ENCODE assay signal across 19 cellular contexts in the genomic region with DNA sequence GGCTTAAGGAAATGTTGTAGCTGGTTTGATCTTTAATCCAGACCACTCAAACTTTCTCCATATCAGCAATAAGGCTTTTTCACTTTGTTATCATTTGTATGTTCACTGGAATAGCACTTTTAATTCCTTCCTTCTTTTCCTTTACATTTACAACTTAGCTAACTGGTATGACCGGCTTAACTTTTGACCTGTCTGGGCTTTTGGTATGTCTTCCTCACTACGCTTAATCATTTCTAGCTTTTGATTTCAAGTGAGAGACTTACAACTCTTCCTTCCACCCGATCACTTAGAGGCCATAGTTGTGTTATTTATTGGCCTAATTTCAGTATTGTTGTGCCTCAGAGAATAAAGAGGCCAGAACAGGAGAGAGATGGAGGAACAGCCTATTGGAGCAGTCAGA.
"Had no signal": no experiment of that assay in that cellular context is flagged by ENCODE, and none has a peak within 500 bp of the region (broad histone marks: within the 10 kb centered on the region; RNA-seq: fewer than 3 reads in every experiment).

No MANE protein-coding gene starts in this region.

- H3K9me3 ChIP-seq: SJCRH30 had no signal

- H3K36me3 ChIP-seq: SJCRH30 had no signal

- DNase-seq: KBM-7, MV-4-11, NCI-H1048, NCI-H1105, NCI-H1417, NCI-H1436 treated with DMSO at 0.1 percent for 48 hours, NCI-H1694 treated with DMSO at 0.1 percent for 48 hours, NCI-H1930, NCI-H2081 treated with DMSO at 0.1 percent for 48 hours, NCI-H2171, NCI-H226, NCI-H446, NCI-H510A, NCI-H524 treated with DMSO at 0.1 percent for 48 hours, NCI-H69, NCI-H774, SHP77 treated with DMSO at 0.1 percent for 48 hours, SJCRH30 had no signal

- H3K27me3 ChIP-seq: SJCRH30 had no signal

- H3K27ac ChIP-seq: RWPE1, SJCRH30 had no signal

- H3K4me3 ChIP-seq: SJCRH30 had no signal
